In genomic region chr9:76691761-76692313, GRCh38 we compare ENCODE assay signal across 10 cellular contexts.
DNase-seq lines count a peak whose midpoint lies in the region; TF ChIP-seq lines count a peak whose summit lies in the region.
"Had no signal": no experiment of that assay in that cellular context is flagged by ENCODE, and none has a peak within 500 bp of the region (broad histone marks: within the 10 kb centered on the region; RNA-seq: fewer than 3 reads in every experiment).

No MANE protein-coding gene starts in this region.

- H3K27ac Mint-ChIP-seq in T-helper 1 cell treated with Interleukin-12 subunit alpha and Interleukin-12 subunit beta and Interleukin-4 antibody, amounts not matched to agents 30 μg/mL and 1 μg/mL, for 36 hours: no peak overlapping the region

- no peak overlapping the region for H2AFZ ChIP-seq in PC-9

- no peaks in the 10 kb centered on the region for H3K36me3 Mint-ChIP-seq in T-helper 1 cell treated with Interleukin-12 subunit alpha and Interleukin-12 subunit beta and Interleukin-4 antibody, amounts not matched to agents 30 μg/mL and 1 μg/mL, for 36 hours (ENCODE audit: low read depth)

- H3K4me3 ChIP-seq in PC-9 (no peak overlapping the region), fibroblast of mammary gland (ENCODE audit: control insufficient read depth, low read depth, low read length) (peak overlapping the region; percentile 39), retinal pigment epithelial cell (ENCODE audit: low read length) (peak overlapping the region; percentile 85)
- H3K4me3 ChIP-seq: SK-N-MC had no signal

- H3K4me1 ChIP-seq in PC-9 (replicated peaks; ENCODE audit: insufficient read depth): peaks cover 23% of the 10 kb centered on the region

- H3K4me3 Mint-ChIP-seq in T-helper 1 cell treated with Interleukin-12 subunit alpha and Interleukin-12 subunit beta and Interleukin-4 antibody, amounts not matched to agents 30 μg/mL and 1 μg/mL, for 36 hours: peak overlapping the region; percentile 76

- H4K20me1 ChIP-seq in PC-9 (ENCODE audit: insufficient read depth): no peaks in the 10 kb centered on the region

- H3K4me2 ChIP-seq in PC-9: 0 out of 2 replicates have a peak overlapping the region, but pooled peaks have one; percentile 21

- POLR2A ChIA-PET in PC-9 (lab: Charles Lee; ENCODE audit: unreplicated experiment): no interaction called here

- no peak overlapping the region for H3K27ac ChIP-seq in PC-9
- H3K27ac ChIP-seq: C4-2B, SK-N-MC had no signal

- intact Hi-C loops in PC-9 (cut with micrococcal nuclease; ENCODE audit: unreplicated experiment): no loop called here

- TF ChIP-seq CTCF in PC-9 (conservative IDR thresholded peaks at IDR 0.05): no peak
- no peak for TF ChIP-seq CTCF in fibroblast of mammary gland (conservative IDR thresholded peaks at IDR 0.05; ENCODE audit: control insufficient read depth, insufficient read depth, low read depth, low read length)
- TF ChIP-seq CTCF in retinal pigment epithelial cell (conservative IDR thresholded peaks at IDR 0.05; ENCODE audit: low read depth, low read length): no peak

- peaks cover 29% of the 10 kb centered on the region for H3K27me3 Mint-ChIP-seq in T-helper 1 cell treated with Interleukin-12 subunit alpha and Interleukin-12 subunit beta and Interleukin-4 antibody, amounts not matched to agents 30 μg/mL and 1 μg/mL, for 36 hours (ENCODE audit: low read depth)

- no peak for DNase-seq in T-helper 1 cell
- no peak for DNase-seq in PC-9
- DNase-seq in fibroblast of mammary gland (ENCODE audit: low read depth): no peak
- no peak for DNase-seq in retinal pigment epithelial cell (ENCODE audit: low read depth)
- DNase-seq in NOMO-1 treated with dmso at 0.1 percent for 144 hours (lab: John Stamatoyannopoulos, UW; ENCODE audit: unreplicated experiment): no peak
- DNase-seq in ureter (ENCODE audit: low spot score): no peak
- DNase-seq in stimulated activated CD4-positive, alpha-beta T cell treated with anti-CD3 and anti-CD28 coated beads, Interleukin-1b, Interleukin-23, amount 100 ng/mL, for 48 hours: no peak

- H3K4me1 Mint-ChIP-seq in T-helper 1 cell treated with Interleukin-12 subunit alpha and Interleukin-12 subunit beta and Interleukin-4 antibody, amounts not matched to agents 30 μg/mL and 1 μg/mL, for 36 hours (ENCODE audit: low read depth): peaks cover 11% of the 10 kb centered on the region

- no peaks in the 10 kb centered on the region for H3K27me3 ChIP-seq in PC-9 (ENCODE audit: insufficient read depth, low read depth)

- no TSS peak for BruUV-seq in PC-9 (replicated peaks; lab: Mats Ljungman, UMichigan)

- H3K9me3 ChIP-seq in PC-9 (ENCODE audit: insufficient read depth, low read depth): no peaks in the 10 kb centered on the region

- peaks cover 16% of the 10 kb centered on the region for H3F3A ChIP-seq in PC-9 (ENCODE audit: insufficient read depth, low read depth)

- H3K36me3 ChIP-seq in PC-9 (ENCODE audit: low read depth): no peaks in the 10 kb centered on the region

- no peaks in the 10 kb centered on the region for H3K9me3 Mint-ChIP-seq in T-helper 1 cell treated with Interleukin-12 subunit alpha and Interleukin-12 subunit beta and Interleukin-4 antibody, amounts not matched to agents 30 μg/mL and 1 μg/mL, for 36 hours

- CTCF ChIA-PET in PC-9 (lab: Charles Lee): interaction anchor here (0.6 to 1.0 kb wide), 2 partner anchors 32 to 78 kb away, joined by 3 read pairs; no protein-coding TSS in a partner anchor

- H3K9me2 ChIP-seq in PC-9 (ENCODE audit: insufficient read depth): no peaks in the 10 kb centered on the region

- no peaks in the 10 kb centered on the region for H3K79me2 ChIP-seq in PC-9 (ENCODE audit: low read depth)
